Comparison of ENCODE assay signal across 8 cellular contexts in genomic region chr17:33647976-33648375, GRCh38.
DNase-seq lines count a peak whose midpoint lies in the region; ATAC-seq and TF ChIP-seq lines count a peak whose summit lies in the region.

No MANE protein-coding gene starts in this region.

- no peaks in the 10 kb centered on the region for H4K20me1 ChIP-seq in neural progenitor cell (ENCODE audit: low read depth)

- no peaks in the 10 kb centered on the region for H3K4me1 ChIP-seq in neural progenitor cell
- H3K4me1 ChIP-seq in body of pancreas = no peaks in the 10 kb centered on the region

- 13 to 27% methylated on average over 2 of the region's 2 CpGs for WGBS in body of pancreas, 2 donors

- TF ChIP-seq POLR2A in NB4 (IDR thresholded peaks at IDR 0.05; ENCODE audit: extremely low read depth, insufficient read length) (no peak), body of pancreas (IDR thresholded peaks at IDR 0.05) (no peak)

- H3K9me3 Mint-ChIP-seq in endothelial cell (ENCODE audit: unreplicated experiment) (no peaks in the 10 kb centered on the region), neural progenitor cell (no peaks in the 10 kb centered on the region)
- H3K9me3 Mint-ChIP-seq in activated T-cell treated with anti-CD3 and anti-CD28 coated beads, Interleukin-2, amount 50 U/mL, for 4 hours = no peaks in the 10 kb centered on the region

- H3K36me3 Mint-ChIP-seq in endothelial cell (ENCODE audit: low read depth, unreplicated experiment) (no peaks in the 10 kb centered on the region), neural progenitor cell (no peaks in the 10 kb centered on the region)
- H3K36me3 Mint-ChIP-seq in activated T-cell treated with anti-CD3 and anti-CD28 coated beads, Interleukin-2, amount 50 U/mL, for 4 hours (ENCODE audit: insufficient read depth) = no peaks in the 10 kb centered on the region

- H3K36me3 ChIP-seq in neural progenitor cell (no peaks in the 10 kb centered on the region), body of pancreas (replicated peaks in 1 of 2; ENCODE audit: insufficient read depth in 1 of 2, low read depth in 2 of 2) (no peaks in the 10 kb centered on the region)

- H3K4me3 ChIP-seq in NB4 (ENCODE audit: low read depth, low read length) (no peak overlapping the region), neural progenitor cell (no peak overlapping the region), body of pancreas (no peak overlapping the region)

- no peak overlapping the region for H2AFZ ChIP-seq in neural progenitor cell (replicated peaks)

- no peak overlapping the region for H3K4me2 ChIP-seq in neural progenitor cell

- no peaks in the 10 kb centered on the region for H3K79me2 ChIP-seq in neural progenitor cell (ENCODE audit: low read depth)

- H3K27me3 Mint-ChIP-seq in endothelial cell (ENCODE audit: unreplicated experiment) (no peaks in the 10 kb centered on the region), neural progenitor cell (ENCODE audit: insufficient read depth, low read depth) (peaks cover 3% of the 10 kb centered on the region)
- peaks cover 15% of the 10 kb centered on the region for H3K27me3 Mint-ChIP-seq in activated T-cell treated with anti-CD3 and anti-CD28 coated beads, Interleukin-2, amount 50 U/mL, for 4 hours (ENCODE audit: low read depth)

- no peak overlapping the region for H3K4me3 Mint-ChIP-seq in endothelial cell (ENCODE audit: unreplicated experiment)
- H3K4me3 Mint-ChIP-seq in neural progenitor cell = no peak overlapping the region
- no peak overlapping the region for H3K4me3 Mint-ChIP-seq in activated T-cell treated with anti-CD3 and anti-CD28 coated beads, Interleukin-2, amount 50 U/mL, for 4 hours

- H3K27ac Mint-ChIP-seq in endothelial cell (ENCODE audit: unreplicated experiment) = no peak overlapping the region
- H3K27ac Mint-ChIP-seq in neural progenitor cell = no peak overlapping the region

- ATAC-seq in body of pancreas (no peak), GM21786 (IDR thresholded peaks at IDR 0.05; ENCODE audit: unreplicated experiment) (no peak)
- ATAC-seq in activated T-cell treated with anti-CD3 and anti-CD28 coated beads, Interleukin-2, amount 50 U/mL, for 4 hours = no peak

- TF ChIP-seq CTCF in NB4 (IDR thresholded peaks at IDR 0.05; ENCODE audit: low read depth, low read length) (peak; percentile 44), endothelial cell (IDR thresholded peaks at IDR 0.05; ENCODE audit: unreplicated experiment) (peak; percentile 40), neural progenitor cell (IDR thresholded peaks at IDR 0.05) (peak; percentile 72), body of pancreas (IDR thresholded peaks at IDR 0.05) (peak in 2 of 7 experiments; percentile 10 to 15)

- H3K9ac ChIP-seq in neural progenitor cell = no peak overlapping the region

- intact Hi-C loops in body of pancreas (cut with DNase I) = no loop called here

- H3K27ac ChIP-seq in neural progenitor cell = no peak overlapping the region
- no peak overlapping the region for H3K27ac ChIP-seq in body of pancreas

- DNase-seq in GM03348 (ENCODE audit: low spot score) (peak; percentile 37), NB4 (ENCODE audit: low read depth) (peak; percentile 22), endothelial cell (ENCODE audit: low spot score) (peak; percentile 16), neural progenitor cell (ENCODE audit: low spot score) (peak; percentile 63), body of pancreas (no peak), NCI-H1694 treated with DMSO at 0.1 percent for 48 hours (lab: John Stamatoyannopoulos, UW) (no peak)
- no peak for DNase-seq in activated T-cell treated with anti-CD3 and anti-CD28 coated beads, Interleukin-2, amount 50 U/mL, for 4 hours

- H3K9me3 ChIP-seq in neural progenitor cell (ENCODE audit: low read depth) (no peaks in the 10 kb centered on the region), body of pancreas (no peaks in the 10 kb centered on the region)

- H3K27me3 ChIP-seq in neural progenitor cell = no peaks in the 10 kb centered on the region
- no peaks in the 10 kb centered on the region for H3K27me3 ChIP-seq in body of pancreas

- H3K4me1 Mint-ChIP-seq in endothelial cell (ENCODE audit: unreplicated experiment) = no peaks in the 10 kb centered on the region
- no peaks in the 10 kb centered on the region for H3K4me1 Mint-ChIP-seq in neural progenitor cell
- no peaks in the 10 kb centered on the region for H3K4me1 Mint-ChIP-seq in activated T-cell treated with anti-CD3 and anti-CD28 coated beads, Interleukin-2, amount 50 U/mL, for 4 hours (ENCODE audit: low read depth)

- H3F3A ChIP-seq in neural progenitor cell (ENCODE audit: low read depth) = no peaks in the 10 kb centered on the region

Comparison
In these comparisons a context has a peak if more than half of its experiments do, and no peak if none do; other contexts are left out.
1. DNase-seq: peak in GM03348 (single experiment), NB4 (single experiment), endothelial cell (single experiment) and neural progenitor cell (single experiment); none in body of pancreas (0 of 4), activated T-cell treated with anti-CD3 and anti-CD28 coated beads, Interleukin-2, amount 50 U/mL, for 4 hours (single experiment) and NCI-H1694 treated with DMSO at 0.1 percent for 48 hours (single experiment).